In genomic region chr17:73285603-73285908, GRCh38 we compare ENCODE assay signal across 32 cellular contexts. TPM values are rescaled to one million over a fixed set of nuclear protein-coding genes. Genes with fewer than 3 reads are reported as not detected.
DNase-seq lines count a peak whose midpoint lies in the region; ATAC-seq and TF ChIP-seq lines count a peak whose summit lies in the region.
"Had no signal": no experiment of that assay in that cellular context is flagged by ENCODE, and none has a peak within 500 bp of the region (broad histone marks: within the 10 kb centered on the region; RNA-seq: fewer than 3 reads in every experiment).

No MANE protein-coding gene starts in this region.

- no peak for ATAC-seq in activated naive CD8-positive, alpha-beta T cell treated with anti-CD3 and anti-CD28 coated beads, Interleukin-2, amount 50 U/mL, for 24 hours
- ATAC-seq: activated CD8-positive, alpha-beta memory T cell treated with anti-CD3 and anti-CD28 coated beads, Interleukin-2, amount 10 ng/mL, durations not matched to agents 7 days and 5 days; activated T-cell treated with anti-CD3 and anti-CD28 coated beads, Interleukin-2, amount 50 U/mL, for 72 hours; effector memory CD8-positive, alpha-beta T cell had no signal

- CTCF ChIA-PET in RWPE1 (lab: Yijun Ruan, JAX): no interaction called here

- peaks cover 53% of the 10 kb centered on the region for H3K79me2 ChIP-seq in osteoblast (ENCODE audit: insufficient read depth, low read length)

- intact Hi-C loops in testis (cut with DNase I; ENCODE audit: low total_unique reads): no loop called here

- H3K4me1 ChIP-seq in osteoblast (ENCODE audit: insufficient read depth, low read length) (peaks cover 39% of the 10 kb centered on the region), testis (peaks cover 82% of the 10 kb centered on the region)

- peaks cover 2% of the 10 kb centered on the region for H3K27me3 Mint-ChIP-seq in activated naive CD8-positive, alpha-beta T cell treated with anti-CD3 and anti-CD28 coated beads, Interleukin-2, amount 50 U/mL, for 24 hours

- H2AFZ ChIP-seq in osteoblast (ENCODE audit: low read length): no peak overlapping the region

- WGBS in testis, 2 donors: 74 to 100% methylated on average over 1 to 14 of the region's 15 CpGs

- H3K36me3 ChIP-seq in osteoblast (ENCODE audit: insufficient read depth, low read length) (peaks cover 13% of the 10 kb centered on the region), testis (ENCODE audit: low read depth, missing control alignments) (no peaks in the 10 kb centered on the region)

- peaks cover 4% of the 10 kb centered on the region for H3K4me1 Mint-ChIP-seq in activated naive CD8-positive, alpha-beta T cell treated with anti-CD3 and anti-CD28 coated beads, Interleukin-2, amount 50 U/mL, for 24 hours

- H3K4me2 ChIP-seq in osteoblast (ENCODE audit: insufficient read depth, low read length): no peak overlapping the region

- H3K36me3 Mint-ChIP-seq in activated naive CD8-positive, alpha-beta T cell treated with anti-CD3 and anti-CD28 coated beads, Interleukin-2, amount 50 U/mL, for 24 hours (ENCODE audit: low read depth): no peaks in the 10 kb centered on the region
- H3K36me3 Mint-ChIP-seq: activated CD8-positive, alpha-beta memory T cell treated with anti-CD3 and anti-CD28 coated beads, Interleukin-2, amount 10 ng/mL, durations not matched to agents 7 days and 5 days; immature natural killer cell had no signal

- H3K9me3 ChIP-seq in osteoblast (ENCODE audit: low read depth, low read length) (no peaks in the 10 kb centered on the region), testis (no peaks in the 10 kb centered on the region)
- H3K9me3 ChIP-seq: colonic mucosa, Peyer's patch had no signal

- POLR2A ChIA-PET in RWPE1 (lab: Yijun Ruan, JAX; ENCODE audit: low non-redundant PET): no interaction called here

- H4K20me1 ChIP-seq in osteoblast (ENCODE audit: insufficient read depth, low read length): peaks cover 42% of the 10 kb centered on the region

- no peak overlapping the region for H3K4me3 Mint-ChIP-seq in activated naive CD8-positive, alpha-beta T cell treated with anti-CD3 and anti-CD28 coated beads, Interleukin-2, amount 50 U/mL, for 24 hours
- H3K4me3 Mint-ChIP-seq: activated B cell treated with CpG ODN at 0.5 μM for 24 hours; activated CD8-positive, alpha-beta memory T cell treated with anti-CD3 and anti-CD28 coated beads, Interleukin-2, amount 10 ng/mL, durations not matched to agents 7 days and 5 days; activated naive CD4-positive, alpha-beta T cell treated with anti-CD3 and anti-CD28 coated beads for 36 hours; activated T-cell treated with anti-CD3 and anti-CD28 coated beads, Interleukin-2, amount 50 U/mL, for 72 hours; effector memory CD8-positive, alpha-beta T cell; immature natural killer cell had no signal

- H3K27ac ChIP-seq in RWPE1 (peak overlapping the region; percentile 68), cingulate gyrus (ENCODE audit: low read depth, low read length) (peak overlapping the region; percentile 58), osteoblast (ENCODE audit: low read depth, low read length) (no peak overlapping the region), testis (peak overlapping the region; percentile 79 to 90)
- H3K27ac ChIP-seq: colonic mucosa had no signal

- DNase-seq in RWPE1 (ENCODE audit: low spot score) (no peak), osteoblast (ENCODE audit: insufficient read length, low spot score, missing footprints) (peak; percentile 42), testis (no peak), mesenteric fat pad (ENCODE audit: low spot score) (no peak), UCSD-AML1 (lab: John Stamatoyannopoulos, UW; ENCODE audit: unreplicated experiment) (no peak)
- no peak for DNase-seq in activated naive CD8-positive, alpha-beta T cell treated with anti-CD3 and anti-CD28 coated beads, Interleukin-2, amount 50 U/mL, for 24 hours
- DNase-seq: ACHN; activated B cell treated with CpG ODN at 0.5 μM for 24 hours; activated CD4-positive, alpha-beta T cell treated with anti-CD3 and anti-CD28 coated beads, Interleukin-2, amount 50 U/mL, for 1 hour; activated CD8-positive, alpha-beta memory T cell treated with anti-CD3 and anti-CD28 coated beads, Interleukin-2, amount 10 ng/mL, durations not matched to agents 7 days and 5 days; activated naive CD4-positive, alpha-beta T cell treated with anti-CD3 and anti-CD28 coated beads for 36 hours; activated T-cell treated with anti-CD3 and anti-CD28 coated beads, Interleukin-2, amount 50 U/mL, for 72 hours; amniotic stem cell; colonic mucosa; DMS153; effector memory CD8-positive, alpha-beta T cell; foreskin melanocyte; hippocampal formation; immature natural killer cell; mesenchymal stem cell; NCI-H187 treated with DMSO at 0.1 percent for 48 hours; NCI-H226; Peyer's patch; small intestine; stimulated activated CD8-positive, alpha-beta memory T cell treated with anti-CD3 and anti-CD28 coated beads, Interleukin-4, amount 100 ng/mL, for 48 hours; T1000 had no signal

- H3K27ac Mint-ChIP-seq in activated naive CD8-positive, alpha-beta T cell treated with anti-CD3 and anti-CD28 coated beads, Interleukin-2, amount 50 U/mL, for 24 hours: no peak overlapping the region
- H3K27ac Mint-ChIP-seq: activated B cell treated with CpG ODN at 0.5 μM for 24 hours; activated CD8-positive, alpha-beta memory T cell treated with anti-CD3 and anti-CD28 coated beads, Interleukin-2, amount 10 ng/mL, durations not matched to agents 7 days and 5 days; activated naive CD4-positive, alpha-beta T cell treated with anti-CD3 and anti-CD28 coated beads for 36 hours; activated T-cell treated with anti-CD3 and anti-CD28 coated beads, Interleukin-2, amount 50 U/mL, for 72 hours; effector memory CD8-positive, alpha-beta T cell had no signal

- no peaks in the 10 kb centered on the region for H3K9me3 Mint-ChIP-seq in activated naive CD8-positive, alpha-beta T cell treated with anti-CD3 and anti-CD28 coated beads, Interleukin-2, amount 50 U/mL, for 24 hours
- H3K9me3 Mint-ChIP-seq: activated B cell treated with CpG ODN at 0.5 μM for 24 hours; activated naive CD4-positive, alpha-beta T cell treated with anti-CD3 and anti-CD28 coated beads for 36 hours; activated T-cell treated with anti-CD3 and anti-CD28 coated beads, Interleukin-2, amount 50 U/mL, for 72 hours; effector memory CD8-positive, alpha-beta T cell; immature natural killer cell had no signal

- TF ChIP-seq CTCF in RWPE1 (conservative IDR thresholded peaks at IDR 0.05; ENCODE audit: low read depth) (no peak), osteoblast (IDR thresholded peaks at IDR 0.05; ENCODE audit: extremely low read depth, low read depth, low read length) (no peak), testis (IDR thresholded peaks at IDR 0.05) (no peak)

- no peak for TF ChIP-seq POLR2A in testis (IDR thresholded peaks at IDR 0.05)

- no peak overlapping the region for H3K4me3 ChIP-seq in osteoblast (ENCODE audit: insufficient read depth, low read length)
- H3K4me3 ChIP-seq in testis: no peak overlapping the region
- H3K4me3 ChIP-seq: colonic mucosa, Peyer's patch had no signal

- H3K27me3 ChIP-seq in osteoblast (ENCODE audit: insufficient read depth, low read length) (no peaks in the 10 kb centered on the region), testis (no peaks in the 10 kb centered on the region)
- H3K27me3 ChIP-seq: colonic mucosa, Peyer's patch had no signal

RNA-seq across cellular contexts. Expression of gene CPSF4L, which starts 23.9 kb away (rescaled TPM):
- not detected in 2 replicates for total RNA-seq in osteoblast
- under 1 TPM in 1 of 2 donors, not detected in 1; 0.94 TPM for total RNA-seq in testis
- polyA plus RNA-seq in testis (ENCODE audit: insufficient read depth, low read depth, low replicate concordance): 0.79 TPM
- 0.61 TPM for total RNA-seq in mesenteric fat pad
- total RNA-seq: activated B cell treated with CpG ODN at 0.5 μM for 24 hours; activated CD8-positive, alpha-beta memory T cell treated with anti-CD3 and anti-CD28 coated beads, Interleukin-2, amount 10 ng/mL, durations not matched to agents 7 days and 5 days; activated naive CD4-positive, alpha-beta T cell treated with anti-CD3 and anti-CD28 coated beads for 36 hours; activated T-cell treated with anti-CD3 and anti-CD28 coated beads, Interleukin-2, amount 50 U/mL, for 72 hours; bronchial epithelial cell; colonic mucosa; H1; LHCN-M2; Peyer's patch; renal cortical epithelial cell had no signal
- polyA plus RNA-seq: esophagus, H1, immature natural killer cell, small intestine had no signal

RNA-seq across cellular contexts. Expression of gene CDC42EP4, which starts 26.2 kb away (rescaled TPM):
- total RNA-seq in osteoblast (13.8 and 16.3 TPM in 2 replicates), testis (100 to 1,000 TPM; 103 to 140 TPM), mesenteric fat pad (207 TPM)
- 55.9 TPM for polyA plus RNA-seq in testis (ENCODE audit: insufficient read depth, low read depth, low replicate concordance)
